In the genomic region with DNA sequence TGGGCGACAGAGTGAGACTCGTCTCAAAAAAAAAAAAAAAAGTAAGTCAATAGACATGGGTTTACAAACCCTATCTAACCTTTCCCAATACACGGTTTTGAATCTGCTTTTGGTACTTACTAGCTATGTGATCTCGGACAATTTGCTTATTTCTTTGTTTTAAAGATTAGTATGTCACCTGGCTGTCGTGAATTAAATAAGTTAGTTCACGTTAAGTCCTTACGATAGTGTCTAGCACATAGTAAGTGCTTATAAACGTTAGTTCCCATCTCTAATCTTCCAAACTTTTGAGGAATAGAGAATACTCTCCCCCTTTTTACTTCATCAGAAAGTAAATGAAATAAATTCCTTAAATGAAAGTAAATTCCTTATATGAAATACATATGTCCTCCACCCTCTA, we compare ENCODE assay signal across 21 cellular contexts.
DNase-seq lines count a peak whose midpoint lies in the region; ATAC-seq, FAIRE-seq and TF ChIP-seq lines count a peak whose summit lies in the region.
"Had no signal": no experiment of that assay in that cellular context is flagged by ENCODE, and none has a peak within 500 bp of the region (broad histone marks: within the 10 kb centered on the region; RNA-seq: fewer than 3 reads in every experiment).

No MANE protein-coding gene starts in this region.

- CTCF ChIA-PET in K562 (lab: Yijun Ruan, JAX; ENCODE audit: low intra/inter-chr PET ratio) (no interaction called here), MCF 10A (lab: Yijun Ruan, JAX) (interaction anchor here (0.6 kb wide), 1 partner anchor 20 kb away, joined by 3 read pairs; no protein-coding TSS in a partner anchor)

- FAIRE-seq in K562 (lab: Jason Lieb, UNC): no peak
- FAIRE-seq: A204.1, D721Med, G401.6, GM12891, GM19239 had no signal

- no peak for TF ChIP-seq EP300 in K562 (IDR thresholded peaks at IDR 0.05; ENCODE audit: low read length)

- H3K27me3 ChIP-seq in K562 (ENCODE audit: control insufficient read depth in 2 of 2, insufficient read depth in 2 of 2, low read length in 2 of 2) (no peaks in the 10 kb centered on the region), MM.1S (replicated peaks; ENCODE audit: insufficient read depth, low read length) (no peaks in the 10 kb centered on the region)
- H3K27me3 ChIP-seq: BLaER1 treated with 17β-estradiol and CSF1 and Interleukin-3, amounts not matched to agents 10 nM and 100 nM had no signal

- H3K4me1 Mint-ChIP-seq in HFFc6 (ENCODE audit: low read depth) (peaks cover 67% of the 10 kb centered on the region), MCF 10A (ENCODE audit: insufficient read depth, unreplicated experiment) (no peaks in the 10 kb centered on the region)

- H3K27me3 Mint-ChIP-seq in HFFc6 (ENCODE audit: insufficient read depth) (no peaks in the 10 kb centered on the region; the same call in 1 of the 2 replicates), MCF 10A (ENCODE audit: insufficient read depth, unreplicated experiment) (no peaks in the 10 kb centered on the region)
- H3K27me3 Mint-ChIP-seq: B cell; CD4-positive, alpha-beta T cell had no signal

- no peaks in the 10 kb centered on the region for H3K9me2 ChIP-seq in MM.1S (replicated peaks; ENCODE audit: insufficient read depth, low read length)

- H3K9me3 ChIP-seq in K562 (replicated peaks; ENCODE audit: control insufficient read depth, insufficient read depth, low read depth, low read length) (no peaks in the 10 kb centered on the region), MM.1S (replicated peaks; ENCODE audit: insufficient read depth, low read length) (no peaks in the 10 kb centered on the region)
- H3K9me3 ChIP-seq: BLaER1 treated with 17β-estradiol and CSF1 and Interleukin-3, amounts not matched to agents 10 nM and 100 nM; Caco-2 had no signal

- intact Hi-C loops in K562 (cut with micrococcal nuclease): no loop called here
- intact Hi-C loops in MCF 10A (cut with micrococcal nuclease): no loop called here

- TF ChIP-seq CTCF in HFFc6 (IDR thresholded peaks at IDR 0.05): no peak
- TF ChIP-seq CTCF in K562 (IDR thresholded peaks at IDR 0.05 in 2 of 3, conservative IDR thresholded peaks at IDR 0.05 in 1 of 3; ENCODE audit: insufficient read depth in 2 of 3, low read depth in 1 of 3, low read length in 3 of 3): no peak
- TF ChIP-seq CTCF in MCF 10A (IDR thresholded peaks at IDR 0.05; ENCODE audit: unreplicated experiment): no peak
- no peak for TF ChIP-seq CTCF in MM.1S (IDR thresholded peaks at IDR 0.05; ENCODE audit: low read length)

- H3K36me3 ChIP-seq in K562 (ENCODE audit: control insufficient read depth, insufficient read depth, low read length) (peaks cover 14% of the 10 kb centered on the region; the same call in 2 of the 3 replicates), MM.1S (replicated peaks; ENCODE audit: insufficient read depth, low read length) (no peaks in the 10 kb centered on the region)

- H3K4me3 ChIP-seq in K562: no peak overlapping the region
- H3K4me3 ChIP-seq in MM.1S (ENCODE audit: low read length): no peak overlapping the region
- H3K4me3 ChIP-seq: BLaER1 treated with 17β-estradiol and CSF1 and Interleukin-3, amounts not matched to agents 10 nM and 100 nM had no signal

- 0 out of 2 replicates have a peak overlapping the region, but pooled peaks have one; percentile 22 for H3K27ac Mint-ChIP-seq in HFFc6
- H3K27ac Mint-ChIP-seq in MCF 10A (ENCODE audit: low read depth, unreplicated experiment): no peak overlapping the region
- H3K27ac Mint-ChIP-seq: B cell; CD4-positive, alpha-beta T cell; CD8-positive, alpha-beta T cell had no signal

- TF ChIP-seq RAD21 in K562 (CRISPR knock-in tag; conservative IDR thresholded peaks at IDR 0.05 in 1 of 2, IDR thresholded peaks at IDR 0.05 in 1 of 2): no peak

- 81% methylated on average over 8 of the region's 8 CpGs for WGBS in K562 (ENCODE audit: insufficient coverage, low coverage, missing lambda C conversion rate)

- H3K79me2 ChIP-seq in K562 (ENCODE audit: control insufficient read depth, insufficient read depth, low read length) (no peaks in the 10 kb centered on the region), MM.1S (ENCODE audit: low read length) (no peaks in the 10 kb centered on the region)

- in situ Hi-C loops in K562 (cut with MboI): no loop called here

- POLR2A ChIA-PET in K562 (lab: Yijun Ruan, JAX): no interaction called here
- POLR2A ChIA-PET in MCF 10A (lab: Yijun Ruan, JAX): interaction anchor here (0.7 to 1.4 kb wide), 2 partner anchors 11 to 160 kb away, joined by 3 read pairs; no protein-coding TSS in a partner anchor

- H3K36me3 Mint-ChIP-seq in HFFc6 (ENCODE audit: low read depth) (peaks cover 28% of the 10 kb centered on the region), MCF 10A (ENCODE audit: insufficient read depth, unreplicated experiment) (no peaks in the 10 kb centered on the region)

- H3K4me3 Mint-ChIP-seq in HFFc6 (no peak overlapping the region), MCF 10A (ENCODE audit: unreplicated experiment) (no peak overlapping the region)
- H3K4me3 Mint-ChIP-seq: B cell; CD4-positive, alpha-beta T cell; CD8-positive, alpha-beta T cell had no signal

- no peaks in the 10 kb centered on the region for H3K9me3 Mint-ChIP-seq in HFFc6
- no peaks in the 10 kb centered on the region for H3K9me3 Mint-ChIP-seq in MCF 10A (ENCODE audit: unreplicated experiment)
- H3K9me3 Mint-ChIP-seq: CD4-positive, alpha-beta T cell; CD8-positive, alpha-beta T cell had no signal

- H3F3A ChIP-seq in MM.1S (ENCODE audit: insufficient read depth, low read length): no peaks in the 10 kb centered on the region

- H2AFZ ChIP-seq in K562 (ENCODE audit: low read depth, low read length) (no peak overlapping the region), MM.1S (ENCODE audit: low read length) (no peak overlapping the region)

- DNase-seq in HFFc6 (no peak), K562 (ENCODE audit: extremely low read depth in 1 of 4, low spot score in 3 of 4) (no peak), MCF 10A (ENCODE audit: unreplicated experiment) (no peak), MM.1S (no peak)
- DNase-seq in activated effector memory CD4-positive, alpha-beta T cell treated with Interleukin-2 at 50 U/mL for 16 hours: no peak
- DNase-seq: 8988T; AML-193; Caco-2; Calu3; CD4-positive, alpha-beta T cell; CD8-positive, alpha-beta T cell; DMS79 treated with DMSO at 0.1 percent for 48 hours; GF-D8 had no signal

- BruUV-seq in K562 (replicated peaks; lab: Mats Ljungman, UMichigan) (no TSS peak), MCF 10A (replicated peaks; lab: Mats Ljungman, UMichigan) (no TSS peak)

- no peaks in the 10 kb centered on the region for H3K4me1 ChIP-seq in K562 (replicated peaks in 1 of 2; ENCODE audit: control insufficient read depth in 2 of 2, insufficient read depth in 2 of 2, low read length in 2 of 2)
- no peaks in the 10 kb centered on the region for H3K4me1 ChIP-seq in MM.1S (ENCODE audit: low read length)
- H3K4me1 ChIP-seq: Caco-2 had no signal

- H3K27ac ChIP-seq in K562 (ENCODE audit: extremely low read depth, low read depth, low read length) (no peak overlapping the region), MM.1S (ENCODE audit: low read length) (no peak overlapping the region)
- H3K27ac ChIP-seq: BLaER1 treated with 17β-estradiol and CSF1 and Interleukin-3, amounts not matched to agents 10 nM and 100 nM; C4-2B had no signal

- H3K4me2 ChIP-seq in K562 (ENCODE audit: insufficient read depth, low read length) (no peak overlapping the region), MM.1S (ENCODE audit: low read depth, low read length) (no peak overlapping the region)

- TF ChIP-seq POLR2A in K562 (conservative IDR thresholded peaks at IDR 0.05): no peak

- H4K20me1 ChIP-seq in K562 (replicated peaks; ENCODE audit: control insufficient read depth, insufficient read depth, low read length): no peaks in the 10 kb centered on the region
- H4K20me1 ChIP-seq in MM.1S (ENCODE audit: insufficient read depth, low read length): no peaks in the 10 kb centered on the region

- no peak overlapping the region for H3K9ac ChIP-seq in K562 (ENCODE audit: insufficient read depth in 1 of 2, low read depth in 2 of 2, low read length in 2 of 2)
- H3K9ac ChIP-seq in MM.1S (ENCODE audit: low read length): no peak overlapping the region
- H3K9ac ChIP-seq: BLaER1 treated with 17β-estradiol and CSF1 and Interleukin-3, amounts not matched to agents 10 nM and 100 nM had no signal

- no peaks in the 10 kb centered on the region for H3K9me1 ChIP-seq in K562 (ENCODE audit: control insufficient read depth, insufficient read depth, low read length)

- no peak for ATAC-seq in K562
- ATAC-seq: CD8-positive, alpha-beta T cell had no signal

TF ChIP-seq in K562, 482 proteins besides CTCF, POLR2A, EP300 and RAD21 (continues in another document):
- TF ChIP-seq ZNF589 (CRISPR knock-in tag; IDR thresholded peaks at IDR 0.05; ENCODE audit: low read depth) (no peak), PPARD (CRISPR knock-in tag; IDR thresholded peaks at IDR 0.05) (peak; percentile 68; the same call in 1 of the 2 replicates), ZNF75A (CRISPR knock-in tag; IDR thresholded peaks at IDR 0.05) (no peak)
